8 cellular contexts compared by ENCODE assay signal in genomic region chr1:1615256-1616044, GRCh38. TPM values are rescaled to one million over a fixed set of nuclear protein-coding genes. Genes with fewer than 3 reads are reported as not detected.
A peak's percentile ranks its signal among the peaks of the same experiment; 100 is the strongest.
DNase-seq lines count a peak whose midpoint lies in the region; ATAC-seq, FAIRE-seq and TF ChIP-seq lines count a peak whose summit lies in the region.

MIB2 (plus strand) TSS chr1:1615500; CDS start chr1:1623453, 7,953 bp downstream.

- H3K4me1 ChIP-seq in HUES64 (ENCODE audit: insufficient read depth, low read length) (peaks cover 6% of the 10 kb centered on the region; the same call in 1 of the 2 replicates), OCI-LY3 (ENCODE audit: low read length) (peaks cover 14% of the 10 kb centered on the region), endothelial cell of umbilical vein (ENCODE audit: control insufficient read depth, extremely low read depth, insufficient read depth, low read length) (peaks cover 16% of the 10 kb centered on the region)

- peak; percentile 75 for TF ChIP-seq POLR2A in endothelial cell of umbilical vein (IDR thresholded peaks at IDR 0.05; ENCODE audit: low read depth, low read length)

- intact Hi-C loops in endothelial cell of umbilical vein (cut with micrococcal nuclease): loop anchor here (1.0 to 5.0 kb wide), 2 partner anchors 41 to 103 kb away; partner anchors contain the start of genes ATAD3A and SSU72

- BruUV-seq in endothelial cell of umbilical vein (replicated peaks; lab: Mats Ljungman, UMichigan): no TSS peak

- H3K27me3 ChIP-seq in HUES64 (ENCODE audit: insufficient read depth, low read length): no peaks in the 10 kb centered on the region
- no peaks in the 10 kb centered on the region for H3K27me3 ChIP-seq in OCI-LY3 (ENCODE audit: low read depth, low read length)
- H3K27me3 ChIP-seq in endothelial cell of umbilical vein (ENCODE audit: control insufficient read depth in 2 of 2, insufficient read depth in 2 of 2, low read length in 2 of 2): no peaks in the 10 kb centered on the region

- peak within 1 kb of the TSS; percentile 100 for H3K9ac ChIP-seq in HUES64 (ENCODE audit: low read depth, low read length)
- peak within 1 kb of the TSS; percentile 100 for H3K9ac ChIP-seq in OCI-LY3 (ENCODE audit: low read length)
- H3K9ac ChIP-seq in endothelial cell of umbilical vein (replicated peaks; ENCODE audit: extremely low read depth, insufficient read depth, low read length): peak within 1 kb of the TSS; percentile 100

- WGBS in HUES64: under 1% methylated on average over 107 of the region's 107 CpGs

- H3K4me2 ChIP-seq in OCI-LY3 (ENCODE audit: low read length) (peak within 1 kb of the TSS; percentile 85), endothelial cell of umbilical vein (ENCODE audit: insufficient read depth, low read length) (peak within 1 kb of the TSS; percentile 75)

- H3K9me3 ChIP-seq in HUES64 (ENCODE audit: insufficient read depth, low read depth, low read length) (no peaks in the 10 kb centered on the region), OCI-LY3 (ENCODE audit: insufficient read depth, low read length) (no peaks in the 10 kb centered on the region), endothelial cell of umbilical vein (replicated peaks; ENCODE audit: control insufficient read depth, insufficient read depth, low read length) (no peaks in the 10 kb centered on the region)

- H3K4me3 ChIP-seq in HUES64 (ENCODE audit: low read length): peak within 1 kb of the TSS; percentile 99
- peak within 1 kb of the TSS; percentile 96 for H3K4me3 ChIP-seq in OCI-LY3 (ENCODE audit: low read length)
- peak within 1 kb of the TSS; percentile 68 to 99 (median 74) for H3K4me3 ChIP-seq in endothelial cell of umbilical vein (replicated peaks in 1 of 3; ENCODE audit: insufficient read depth in 1 of 3, low read depth in 1 of 3, low read length in 3 of 3)

- TF ChIP-seq CTCF in D721Med (IDR thresholded peaks at IDR 0.05; ENCODE audit: insufficient read depth, missing control alignments) (no peak), OCI-LY3 (IDR thresholded peaks at IDR 0.05; ENCODE audit: low read depth, low read length) (no peak), endothelial cell of umbilical vein (IDR thresholded peaks at IDR 0.05; ENCODE audit: extremely low read depth in 1 of 2, insufficient read depth in 1 of 2, low read depth in 1 of 2, low read length in 2 of 2) (no peak)

- H3K79me2 ChIP-seq in OCI-LY3 (ENCODE audit: low read length) (peaks cover 12% of the 10 kb centered on the region; the same call in 1 of the 2 replicates), endothelial cell of umbilical vein (ENCODE audit: control insufficient read depth, insufficient read depth, low read length) (peaks cover 3% of the 10 kb centered on the region)

- peaks cover 4% of the 10 kb centered on the region; the same call in 1 of the 2 replicates for H3K36me3 ChIP-seq in HUES64 (ENCODE audit: insufficient read depth, low read length)
- no peaks in the 10 kb centered on the region for H3K36me3 ChIP-seq in OCI-LY3 (replicated peaks; ENCODE audit: low read depth, low read length)
- peaks cover 0 to 2% of the 10 kb centered on the region in 2 experiments for H3K36me3 ChIP-seq in endothelial cell of umbilical vein (ENCODE audit: control insufficient read depth in 2 of 2, extremely low read depth in 1 of 2, insufficient read depth in 2 of 2, low read length in 2 of 2)

- DNase-seq in D721Med (ENCODE audit: insufficient read length, low spot score) (peak; percentile 95), endothelial cell of umbilical vein (ENCODE audit: low read depth, low spot score) (peak; percentile 95), midbrain (lab: John Stamatoyannopoulos, UW) (peak; percentile 97)
- DNase-seq in activated CD8-positive, alpha-beta memory T cell treated with anti-CD3 and anti-CD28 coated beads, Interleukin-2, amount 50 U/mL, for 48 hours: peak; percentile 99
- DNase-seq in stimulated activated CD8-positive, alpha-beta memory T cell treated with anti-CD3 and anti-CD28 coated beads, Interleukin-2, amount 100 ng/mL, for 1 hour (ENCODE audit: low read depth in 2 of 2): peak; percentile 97

- H2AFZ ChIP-seq in OCI-LY3 (ENCODE audit: low read depth, low read length) (no peak within 1 kb of the TSS), endothelial cell of umbilical vein (ENCODE audit: low read depth, low read length) (peak within 1 kb of the TSS; percentile 90)

- dilution Hi-C loops in endothelial cell of umbilical vein (cut with MboI; ENCODE audit: extremely low pct_ligation_motif_present, low sequenced_read_pairs): no loop called here

- CTCF ChIA-PET in endothelial cell of umbilical vein (lab: Charles Lee): interaction anchor here (1.1 to 1.8 kb wide), 3 partner anchors 10 to 110 kb away, joined by 4 to 6 read pairs (median 4); no protein-coding TSS in a partner anchor

- ATAC-seq in GM21447 (IDR thresholded peaks at IDR 0.05; ENCODE audit: unreplicated experiment): peak; percentile 79

- peak within 1 kb of the TSS; percentile 100 for H3K27ac ChIP-seq in HUES64 (ENCODE audit: low read depth, low read length)
- H3K27ac ChIP-seq in OCI-LY3 (ENCODE audit: low read length): peak within 1 kb of the TSS; percentile 96
- peak within 1 kb of the TSS; percentile 99 for H3K27ac ChIP-seq in endothelial cell of umbilical vein (ENCODE audit: insufficient read depth, low read depth, low read length)

- POLR2A ChIA-PET in endothelial cell of umbilical vein (lab: Charles Lee): interaction anchor here (0.6 kb wide), 1 partner anchor 342 kb away, joined by 5 read pairs; the partner anchor contains the start of gene UBE2J2

- FAIRE-seq in D721Med (lab: Jason Lieb, UNC) (no peak), endothelial cell of umbilical vein (lab: Jason Lieb, UNC) (peak; percentile 93)

- H3K9me1 ChIP-seq in endothelial cell of umbilical vein (replicated peaks; ENCODE audit: control insufficient read depth, extremely low read depth, insufficient read depth, low read length): no peaks in the 10 kb centered on the region

- H4K20me1 ChIP-seq in OCI-LY3 (ENCODE audit: insufficient read depth, low read length) (no peaks in the 10 kb centered on the region), endothelial cell of umbilical vein (replicated peaks; ENCODE audit: control insufficient read depth, extremely low read depth, insufficient read depth, low read length) (no peaks in the 10 kb centered on the region)

TF ChIP-seq in endothelial cell of umbilical vein, 7 proteins besides CTCF, POLR2A, EP300 and RAD21:
- TF ChIP-seq GATA2 (IDR thresholded peaks at IDR 0.05; ENCODE audit: insufficient read depth, insufficient read length, low read depth, low read length) (no peak), MYC (IDR thresholded peaks at IDR 0.05; ENCODE audit: low read depth, low read length) (no peak), JUN (IDR thresholded peaks at IDR 0.05; ENCODE audit: borderline replicate concordance, insufficient read depth, insufficient read length, low read depth) (no peak), POLR2AphosphoS5 (IDR thresholded peaks at IDR 0.05; ENCODE audit: insufficient read depth, low read depth, low read length) (peak; percentile 80), FOS (IDR thresholded peaks at IDR 0.05; ENCODE audit: borderline replicate concordance, insufficient read depth, low read length) (no peak), EZH2 (IDR thresholded peaks at IDR 0.05; ENCODE audit: borderline replicate concordance, low read depth, low read length, severe bottlenecking) (no peak)
- TF ChIP-seq, protein P1, sequence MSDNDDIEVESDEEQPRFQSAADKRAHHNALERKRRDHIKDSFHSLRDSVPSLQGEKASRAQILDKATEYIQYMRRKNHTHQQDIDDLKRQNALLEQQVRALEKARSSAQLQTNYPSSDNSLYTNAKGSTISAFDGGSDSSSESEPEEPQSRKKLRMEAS (IDR thresholded peaks at IDR 0.05; ENCODE audit: insufficient read depth, insufficient read length): peak; percentile 51
TF ChIP-seq in endothelial cell of umbilical vein: peak in this region for 2.

RNA-seq across cellular contexts. Expression of gene MIB2, which starts in this region (rescaled TPM):
- 19.2 TPM for polyA plus RNA-seq in HUES64 (2013, experiment 1 of 2)
- 21.4 TPM for polyA plus RNA-seq in HUES64 (2013, experiment 2 of 2)
- 39.2 and 45.0 TPM in 2 replicates for total RNA-seq in endothelial cell of umbilical vein
- 25.9 and 41.6 TPM in 2 replicates for polyA plus RNA-seq in endothelial cell of umbilical vein
- polyA plus RNA-seq in endothelial cell of umbilical vein (2011; cell fraction: cytosol; rRNA removed): 7.1 and 14.2 TPM in 2 replicates
- 119 and 154 TPM in 2 replicates for polyA plus RNA-seq in endothelial cell of umbilical vein (2011; cell fraction: nucleus; rRNA removed)
- 9.4 and 16.3 TPM in 2 replicates for polyA plus RNA-seq in endothelial cell of umbilical vein (2012)
- 14.6 and 15.0 TPM in 2 replicates for polyA minus RNA-seq in endothelial cell of umbilical vein
- 45.3 TPM for polyA minus RNA-seq in endothelial cell of umbilical vein (2011; cell fraction: cytosol; rRNA and poly(A)+ RNA removed)
- 25.7 and 51.4 TPM in 2 replicates for polyA minus RNA-seq in endothelial cell of umbilical vein (2011; cell fraction: nucleus; rRNA and poly(A)+ RNA removed)

Comparison
In these comparisons a context has a peak if more than half of its experiments do, and no peak if none do; other contexts are left out.
1. Peak in every context shown above with its lines: DNase-seq, ATAC-seq, H3K4me3 ChIP-seq and H3K27ac ChIP-seq.